24 cellular contexts compared by ENCODE assay signal in the genomic region with DNA sequence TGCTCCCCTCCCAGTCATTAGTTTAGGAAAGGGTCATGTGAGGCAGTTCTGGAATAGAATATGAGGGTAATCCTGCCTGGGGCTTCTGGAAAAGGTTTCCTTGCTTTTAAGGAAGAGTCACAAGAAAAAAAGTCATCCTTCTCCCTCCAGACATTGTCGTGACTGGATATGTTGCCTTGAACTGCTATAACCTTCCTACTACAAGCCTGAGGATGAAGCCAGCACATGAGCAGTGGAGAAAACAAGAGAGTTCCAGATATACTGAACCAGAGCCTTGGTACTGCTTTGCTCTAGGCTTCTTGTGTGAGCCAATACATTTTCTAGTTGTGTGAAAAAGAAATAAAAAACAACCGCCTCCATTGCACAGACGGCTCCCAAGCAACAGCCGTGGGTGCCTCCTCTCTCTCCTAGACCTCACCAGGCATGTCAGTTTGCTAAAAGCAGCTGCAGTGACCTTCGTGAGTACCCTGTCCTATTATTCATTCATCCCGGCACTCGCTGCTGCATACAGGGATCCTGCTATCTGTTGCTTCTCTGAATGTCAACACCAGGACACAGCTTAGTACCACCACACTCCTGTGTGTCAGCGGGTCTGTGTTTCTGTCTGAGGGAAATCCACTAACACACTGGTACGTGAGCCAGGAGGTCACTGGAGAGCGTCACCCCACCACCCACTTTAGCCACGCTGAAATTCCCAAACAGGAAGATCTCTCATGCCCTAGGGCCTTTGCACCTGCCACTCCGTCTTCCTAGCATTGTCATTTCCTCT.
DNase-seq lines count a peak whose midpoint lies in the region; ATAC-seq and TF ChIP-seq lines count a peak whose summit lies in the region.
"Had no signal": no experiment of that assay in that cellular context is flagged by ENCODE, and none has a peak within 500 bp of the region (broad histone marks: within the 10 kb centered on the region; RNA-seq: fewer than 3 reads in every experiment).

No MANE protein-coding gene starts in this region.

- H3K27me3 ChIP-seq in cardiac muscle cell (no peaks in the 10 kb centered on the region), right atrium auricular region (no peaks in the 10 kb centered on the region), stomach smooth muscle (ENCODE audit: control insufficient read depth in 1 of 2, insufficient read depth in 2 of 2, low read length in 2 of 2) (no peaks in the 10 kb centered on the region)
- H3K27me3 ChIP-seq: BLaER1, MG63 had no signal

- H3K4me1 Mint-ChIP-seq in activated CD8-positive, alpha-beta T cell treated with anti-CD3 and anti-CD28 coated beads, Interleukin-2, amount 10 ng/mL, durations not matched to agents 7 days and 5 days (ENCODE audit: low read depth): no peaks in the 10 kb centered on the region

- TF ChIP-seq CTCF in cardiac muscle cell (IDR thresholded peaks at IDR 0.05; ENCODE audit: low read depth, low read length) (no peak), right atrium auricular region (IDR thresholded peaks at IDR 0.05) (no peak)

- intact Hi-C loops in left ventricle myocardium superior (cut with micrococcal nuclease): no loop called here

- peak; percentile 83 for ATAC-seq in left ventricle myocardium superior
- ATAC-seq in activated CD8-positive, alpha-beta T cell treated with anti-CD3 and anti-CD28 coated beads, Interleukin-2, amount 10 ng/mL, durations not matched to agents 7 days and 5 days: no peak
- ATAC-seq: Panc1 had no signal

- H3K9me3 ChIP-seq in cardiac muscle cell (ENCODE audit: low read depth) (no peaks in the 10 kb centered on the region), right atrium auricular region (no peaks in the 10 kb centered on the region), stomach smooth muscle (ENCODE audit: control insufficient read depth in 2 of 2, low read length in 2 of 2) (no peaks in the 10 kb centered on the region)
- H3K9me3 ChIP-seq: BLaER1, HAP-1, MG63 had no signal

- no peak overlapping the region for H3K9ac ChIP-seq in stomach smooth muscle (ENCODE audit: low read length in 2 of 2)
- H3K9ac ChIP-seq: BLaER1, GM23248 had no signal

- H3K9me3 Mint-ChIP-seq in activated CD8-positive, alpha-beta T cell treated with anti-CD3 and anti-CD28 coated beads, Interleukin-2, amount 10 ng/mL, durations not matched to agents 7 days and 5 days (ENCODE audit: insufficient read depth): no peaks in the 10 kb centered on the region
- H3K9me3 Mint-ChIP-seq: CD4-positive, CD25-positive, alpha-beta regulatory T cell; HFFc6 had no signal

- DNase-seq in cardiac muscle cell (ENCODE audit: low read depth in 1 of 2, low spot score in 1 of 2): peak in 1 of 2 donors; percentile 71
- no peak for DNase-seq in right atrium auricular region (ENCODE audit: low spot score)
- peak; percentile 64 for DNase-seq in epidermal melanocyte (ENCODE audit: insufficient read length, low spot score)
- no peak for DNase-seq in left ventricle myocardium superior
- DNase-seq in NCI-H1436 (lab: John Stamatoyannopoulos, UW): no peak
- DNase-seq in NCI-H1417 treated with DMSO at 0.1 percent for 48 hours (lab: John Stamatoyannopoulos, UW): no peak
- DNase-seq in activated CD8-positive, alpha-beta T cell treated with anti-CD3 and anti-CD28 coated beads, Interleukin-2, amount 10 ng/mL, durations not matched to agents 7 days and 5 days: no peak
- DNase-seq: CD4-positive, CD25-positive, alpha-beta regulatory T cell; DMS153; DND-41; GM23248; HFFc6; KG1; MG63; NCI-H1105 treated with DMSO at 0.1 percent for 48 hours; NCI-H1694; NCI-H2081; NCI-H2227 treated with DMSO at 0.1 percent for 48 hours; NCI-H510A; NCI-H69 had no signal

- peak overlapping the region; percentile 4 for H3K27ac ChIP-seq in cardiac muscle cell
- no peak overlapping the region for H3K27ac ChIP-seq in right atrium auricular region
- H3K27ac ChIP-seq in stomach smooth muscle (ENCODE audit: low read length): peak overlapping the region; percentile 49
- H3K27ac ChIP-seq: BLaER1, GM23248 had no signal

- POLR2A ChIA-PET in activated CD8-positive, alpha-beta T cell treated with anti-CD3 and anti-CD28 coated beads, Interleukin-2, amount 10 ng/mL, durations not matched to agents 7 days and 5 days (lab: Charles Lee): no interaction called here

- H3K4me3 Mint-ChIP-seq in activated CD8-positive, alpha-beta T cell treated with anti-CD3 and anti-CD28 coated beads, Interleukin-2, amount 10 ng/mL, durations not matched to agents 7 days and 5 days: no peak overlapping the region
- H3K4me3 Mint-ChIP-seq: CD4-positive, CD25-positive, alpha-beta regulatory T cell; HFFc6 had no signal

- CTCF ChIA-PET in activated CD8-positive, alpha-beta T cell treated with anti-CD3 and anti-CD28 coated beads, Interleukin-2, amount 10 ng/mL, durations not matched to agents 7 days and 5 days (lab: Charles Lee): no interaction called here

- no peak overlapping the region for H3K27ac Mint-ChIP-seq in activated CD8-positive, alpha-beta T cell treated with anti-CD3 and anti-CD28 coated beads, Interleukin-2, amount 10 ng/mL, durations not matched to agents 7 days and 5 days
- H3K27ac Mint-ChIP-seq: CD4-positive, CD25-positive, alpha-beta regulatory T cell; HFFc6 had no signal

- H3K36me3 Mint-ChIP-seq in activated CD8-positive, alpha-beta T cell treated with anti-CD3 and anti-CD28 coated beads, Interleukin-2, amount 10 ng/mL, durations not matched to agents 7 days and 5 days (ENCODE audit: low read depth): no peaks in the 10 kb centered on the region
- H3K36me3 Mint-ChIP-seq: CD4-positive, CD25-positive, alpha-beta regulatory T cell had no signal

- H3K36me3 ChIP-seq in cardiac muscle cell (no peaks in the 10 kb centered on the region), right atrium auricular region (no peaks in the 10 kb centered on the region), stomach smooth muscle (ENCODE audit: control insufficient read depth in 2 of 2, insufficient read depth in 2 of 2, low read length in 2 of 2) (no peaks in the 10 kb centered on the region)
- H3K36me3 ChIP-seq: BLaER1, HAP-1, MG63 had no signal

- peaks cover 5% of the 10 kb centered on the region for H3K27me3 Mint-ChIP-seq in activated CD8-positive, alpha-beta T cell treated with anti-CD3 and anti-CD28 coated beads, Interleukin-2, amount 10 ng/mL, durations not matched to agents 7 days and 5 days (ENCODE audit: low read depth)

- H3K4me3 ChIP-seq in cardiac muscle cell: no peak overlapping the region
- H3K4me3 ChIP-seq in right atrium auricular region: no peak overlapping the region
- no peak overlapping the region for H3K4me3 ChIP-seq in stomach smooth muscle (ENCODE audit: low read length in 2 of 2)
- H3K4me3 ChIP-seq: BLaER1, GM23248, HAP-1, MG63 had no signal

- H3K4me1 ChIP-seq in cardiac muscle cell (ENCODE audit: low read depth) (peaks cover 20% of the 10 kb centered on the region), right atrium auricular region (no peaks in the 10 kb centered on the region), stomach smooth muscle (ENCODE audit: control insufficient read depth, insufficient read depth, low read length) (peaks cover 32% of the 10 kb centered on the region)
- H3K4me1 ChIP-seq: BLaER1, HAP-1 had no signal

Comparison
In these comparisons a context has a peak if more than half of its experiments do, and no peak if none do; other contexts are left out.
1. H3K27ac ChIP-seq: peak in cardiac muscle cell (single experiment) and stomach smooth muscle (single experiment); none in right atrium auricular region (0 of 2).